Comparison of ENCODE assay signal across 17 cellular contexts in the genomic region with DNA sequence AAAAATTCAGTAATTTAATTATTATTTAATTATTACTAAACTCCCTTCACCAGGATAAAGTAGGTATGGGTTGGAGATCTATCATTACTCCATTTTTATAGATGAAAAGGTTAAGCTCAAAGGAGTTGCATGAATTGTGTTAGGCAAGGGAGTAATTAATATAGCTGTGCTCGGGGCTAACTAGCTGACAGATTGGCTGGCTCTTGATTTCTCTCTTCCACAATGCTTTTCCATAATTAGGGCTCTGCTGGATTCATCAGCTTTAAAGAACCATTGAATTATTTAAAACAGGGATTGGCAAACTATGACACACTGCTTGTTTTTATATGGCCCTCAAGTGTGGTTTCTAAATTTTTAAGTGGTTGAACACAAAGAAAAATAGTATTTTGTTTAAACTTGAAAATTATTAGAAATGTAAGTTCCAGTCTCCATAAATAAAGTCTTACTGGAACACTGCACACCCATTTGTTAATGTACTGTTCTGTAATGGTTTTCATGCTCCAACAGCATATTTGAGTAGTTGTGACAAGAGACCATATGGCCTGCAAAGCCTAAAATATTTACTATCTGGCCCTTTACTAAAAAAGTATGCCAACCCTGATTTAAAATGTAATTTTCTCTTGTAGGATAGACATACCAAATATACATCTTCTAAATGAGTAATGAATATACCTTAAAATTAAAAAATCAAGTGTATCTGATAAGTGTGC.
DNase-seq lines count a peak whose midpoint lies in the region; ATAC-seq and TF ChIP-seq lines count a peak whose summit lies in the region.
"Had no signal": no experiment of that assay in that cellular context is flagged by ENCODE, and none has a peak within 500 bp of the region (broad histone marks: within the 10 kb centered on the region; RNA-seq: fewer than 3 reads in every experiment).

No MANE protein-coding gene starts in this region.

- H3K4ac ChIP-seq in IMR-90 (ENCODE audit: low read depth, low read length): no peak overlapping the region

- peak; percentile 82 for DNase-seq in DMS 273 (lab: John Stamatoyannopoulos, UW; ENCODE audit: unreplicated experiment)
- no peak for DNase-seq in IMR-90
- peak; percentile 36 for DNase-seq in NCI-H524 treated with DMSO at 0.1 percent for 48 hours (lab: John Stamatoyannopoulos, UW)
- DNase-seq in NCI-H748 treated with DMSO at 0.1 percent for 48 hours (lab: John Stamatoyannopoulos, UW): no peak
- no peak for DNase-seq in GM03348 (ENCODE audit: low spot score)
- no peak for DNase-seq in GM23248
- DNase-seq: Calu3, HCEC 1CT, NCI-H1092, NCI-H1417 treated with DMSO at 0.1 percent for 48 hours, NCI-H187 treated with DMSO at 0.1 percent for 48 hours, NCI-H2107, NCI-H526, SIG-M5 had no signal

- peaks cover 0 to 4% of the 10 kb centered on the region in 2 experiments; a peak in 2 of 4 replicates for H3K79me1 ChIP-seq in IMR-90 (ENCODE audit: low read depth in 1 of 2, low read length in 2 of 2)

- H2AFZ ChIP-seq in IMR-90 (replicated peaks; ENCODE audit: low read length, poor library complexity) (no peak overlapping the region), GM23248 (no peak overlapping the region)

- H3K14ac ChIP-seq in IMR-90 (replicated peaks; ENCODE audit: low read depth, low read length): no peak overlapping the region

- ATAC-seq in IMR-90 (ENCODE audit: low read depth): no peak
- ATAC-seq: GM12878 had no signal

- no CpG with 5 or more reads among the region's 1 CpG for WGBS in IMR-90 (ENCODE audit: extremely low coverage in 2 of 2, insufficient read length in 1 of 2), 2 experiments
- 35 to 46% methylated on average over 1 of the region's 1 CpG for WGBS in GM23248 (ENCODE audit: low coverage in 1 of 2, low lambda C conversion rate in 2 of 2, missing lambda C conversion rate in 2 of 2), 2 experiments

- H4K20me1 ChIP-seq in IMR-90 (ENCODE audit: insufficient read depth, low read length): no peaks in the 10 kb centered on the region
- no peaks in the 10 kb centered on the region for H4K20me1 ChIP-seq in GM23248 (ENCODE audit: insufficient read depth)

- no peak overlapping the region for H2AK5ac ChIP-seq in IMR-90 (ENCODE audit: low read depth, low read length)

- no peak for TF ChIP-seq POLR2A in IMR-90 (IDR thresholded peaks at IDR 0.05; ENCODE audit: low read depth, low read length)

- H2BK5ac ChIP-seq in IMR-90 (ENCODE audit: low read depth, low read length, poor library complexity, severe bottlenecking): no peak overlapping the region

- POLR2A ChIA-PET in IMR-90 (lab: Charles Lee; ENCODE audit: unreplicated experiment): interaction anchor here (0.6 kb wide), 1 partner anchor 31 kb away, joined by 3 read pairs; no protein-coding TSS in a partner anchor

- H3K9ac ChIP-seq in IMR-90 (ENCODE audit: low read depth, low read length): no peak overlapping the region
- H3K9ac ChIP-seq in endocrine pancreas (ENCODE audit: control insufficient read depth, insufficient read depth, low read length): no peak overlapping the region
- H3K9ac ChIP-seq in GM23248: no peak overlapping the region

- in situ Hi-C loops in IMR-90 (cut with MboI; ENCODE audit: low sequenced_read_pairs) (no loop called here), GM23248 (cut with MboI) (no loop called here)

- peaks cover 8% of the 10 kb centered on the region; the same call in 1 of the 2 replicates for H3K4me1 ChIP-seq in IMR-90 (ENCODE audit: control insufficient read depth, insufficient read depth, low read length)
- peaks cover 12% of the 10 kb centered on the region for H3K4me1 ChIP-seq in endocrine pancreas (ENCODE audit: control insufficient read depth, insufficient read depth, low read length)
- no peaks in the 10 kb centered on the region for H3K4me1 ChIP-seq in GM23248 (ENCODE audit: insufficient read depth)

- no peaks in the 10 kb centered on the region for H3K9me2 ChIP-seq in GM23248 (ENCODE audit: insufficient read depth)

- CTCF ChIA-PET in IMR-90 (lab: Yijun Ruan, JAX): no interaction called here

- no peaks in the 10 kb centered on the region for H3K27me3 ChIP-seq in IMR-90 (ENCODE audit: control insufficient read depth, insufficient read depth, low read length)
- H3K27me3 ChIP-seq in endocrine pancreas (ENCODE audit: control insufficient read depth, insufficient read depth, low read length): no peaks in the 10 kb centered on the region
- no peaks in the 10 kb centered on the region for H3K27me3 ChIP-seq in GM23248 (replicated peaks; ENCODE audit: insufficient read depth)

- dilution Hi-C loops in IMR-90 (cut with HindIII; ENCODE audit: low sequenced_read_pairs, unreplicated experiment): no loop called here

- H3K56ac ChIP-seq in IMR-90 (ENCODE audit: extremely low read depth, insufficient read depth, low read length): no peak overlapping the region

- no peak overlapping the region for H3K18ac ChIP-seq in IMR-90 (ENCODE audit: low read depth, low read length)

- no peak for TF ChIP-seq RAD21 in IMR-90 (IDR thresholded peaks at IDR 0.05; ENCODE audit: low read length)

- H2BK120ac ChIP-seq in IMR-90 (ENCODE audit: low read depth, low read length): peak overlapping the region; percentile 10; the same call in 1 of the 2 replicates

- H2BK15ac ChIP-seq in IMR-90 (ENCODE audit: low read depth, low read length): no peak overlapping the region; the same call in 2 of the 3 replicates

- H3K23ac ChIP-seq in IMR-90 (ENCODE audit: low read depth, low read length): no peak overlapping the region

- no peak for TF ChIP-seq CTCF in IMR-90 (conservative IDR thresholded peaks at IDR 0.05; ENCODE audit: low read depth, low read length)

- no peak overlapping the region for H4K8ac ChIP-seq in IMR-90 (ENCODE audit: low read depth in 2 of 2, low read length in 2 of 2)

- H3K4me2 ChIP-seq in IMR-90 (ENCODE audit: low read depth, low read length) (no peak overlapping the region), GM23248 (ENCODE audit: unreplicated experiment) (no peak overlapping the region)

- H3K27ac ChIP-seq in IMR-90 (ENCODE audit: insufficient read depth, low read length) (no peak overlapping the region), GM23248 (no peak overlapping the region)
- H3K27ac ChIP-seq: SK-N-MC had no signal

- no peaks in the 10 kb centered on the region for H3K9me3 ChIP-seq in IMR-90 (ENCODE audit: control insufficient read depth, insufficient read depth, low read length)
- no peaks in the 10 kb centered on the region for H3K9me3 ChIP-seq in endocrine pancreas (ENCODE audit: control insufficient read depth, low read length)
- no peaks in the 10 kb centered on the region for H3K9me3 ChIP-seq in GM23248 (ENCODE audit: low read depth)

- no peak overlapping the region for H4K91ac ChIP-seq in IMR-90 (ENCODE audit: insufficient read depth, low read depth, low read length)

- no peak overlapping the region for H2AK9ac ChIP-seq in IMR-90 (replicated peaks; ENCODE audit: low read depth, low read length, poor library complexity)

- no TSS peak for BruUV-seq in IMR-90 (replicated peaks; lab: Mats Ljungman, UMichigan)

- H3K4me3 ChIP-seq in IMR-90 (ENCODE audit: insufficient read depth, low read depth, low read length) (no peak overlapping the region), endocrine pancreas (ENCODE audit: control insufficient read depth, insufficient read depth, low read length) (peak overlapping the region; percentile 3), GM23248 (no peak overlapping the region)
- H3K4me3 ChIP-seq: GM12878, SK-N-MC had no signal

- no peaks in the 10 kb centered on the region for H3K9me1 ChIP-seq in IMR-90 (ENCODE audit: insufficient read depth, low read length)

- intact Hi-C loops in IMR-90 (cut with micrococcal nuclease): no loop called here

- no peaks in the 10 kb centered on the region for H3F3A ChIP-seq in GM23248 (ENCODE audit: insufficient read depth)

- no peaks in the 10 kb centered on the region for H3K36me3 ChIP-seq in IMR-90 (ENCODE audit: control insufficient read depth, insufficient read depth, low read length)
- H3K36me3 ChIP-seq in endocrine pancreas (ENCODE audit: control insufficient read depth, insufficient read depth, low read length): no peaks in the 10 kb centered on the region
- H3K36me3 ChIP-seq in GM23248 (ENCODE audit: low read depth): no peaks in the 10 kb centered on the region

- no peak overlapping the region for H4K5ac ChIP-seq in IMR-90 (ENCODE audit: low read depth, low read length)

- H2BK20ac ChIP-seq in IMR-90 (ENCODE audit: low read depth, low read length): no peak overlapping the region

- H3K79me2 ChIP-seq in GM23248 (ENCODE audit: insufficient read depth): no peaks in the 10 kb centered on the region

TF ChIP-seq in IMR-90, 13 proteins besides CTCF, POLR2A, EP300 and RAD21 (continues in another document):
- TF ChIP-seq RFX5 (IDR thresholded peaks at IDR 0.05; ENCODE audit: low read depth, low read length) (no peak), SMC3 (IDR thresholded peaks at IDR 0.05; ENCODE audit: low read depth, low read length) (no peak), CHD1 (IDR thresholded peaks at IDR 0.05; ENCODE audit: low read depth, low read length) (no peak), BHLHE40 (IDR thresholded peaks at IDR 0.05; ENCODE audit: low read depth, low read length) (no peak), MAZ (IDR thresholded peaks at IDR 0.05; ENCODE audit: borderline replicate concordance, low read depth, low read length) (no peak), CEBPB (IDR thresholded peaks at IDR 0.05; ENCODE audit: low read depth, low read length) (no peak), MAFK (IDR thresholded peaks at IDR 0.05; ENCODE audit: low read depth, low read length) (no peak), MXI1 (IDR thresholded peaks at IDR 0.05; ENCODE audit: borderline replicate concordance, low read depth, low read length) (no peak), RCOR1 (IDR thresholded peaks at IDR 0.05; ENCODE audit: insufficient replicate concordance, low read length) (no peak)
- TF ChIP-seq, protein P1, sequence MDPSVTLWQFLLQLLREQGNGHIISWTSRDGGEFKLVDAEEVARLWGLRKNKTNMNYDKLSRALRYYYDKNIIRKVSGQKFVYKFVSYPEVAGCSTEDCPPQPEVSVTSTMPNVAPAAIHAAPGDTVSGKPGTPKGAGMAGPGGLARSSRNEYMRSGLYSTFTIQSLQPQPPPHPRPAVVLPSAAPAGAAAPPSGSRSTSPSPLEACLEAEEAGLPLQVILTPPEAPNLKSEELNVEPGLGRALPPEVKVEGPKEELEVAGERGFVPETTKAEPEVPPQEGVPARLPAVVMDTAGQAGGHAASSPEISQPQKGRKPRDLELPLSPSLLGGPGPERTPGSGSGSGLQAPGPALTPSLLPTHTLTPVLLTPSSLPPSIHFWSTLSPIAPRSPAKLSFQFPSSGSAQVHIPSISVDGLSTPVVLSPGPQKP (IDR thresholded peaks at IDR 0.05; ENCODE audit: borderline replicate concordance, low read depth, low read length): no peak
- TF ChIP-seq, protein P2, sequence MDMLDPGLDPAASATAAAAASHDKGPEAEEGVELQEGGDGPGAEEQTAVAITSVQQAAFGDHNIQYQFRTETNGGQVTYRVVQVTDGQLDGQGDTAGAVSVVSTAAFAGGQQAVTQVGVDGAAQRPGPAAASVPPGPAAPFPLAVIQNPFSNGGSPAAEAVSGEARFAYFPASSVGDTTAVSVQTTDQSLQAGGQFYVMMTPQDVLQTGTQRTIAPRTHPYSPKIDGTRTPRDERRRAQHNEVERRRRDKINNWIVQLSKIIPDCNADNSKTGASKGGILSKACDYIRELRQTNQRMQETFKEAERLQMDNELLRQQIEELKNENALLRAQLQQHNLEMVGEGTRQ (IDR thresholded peaks at IDR 0.05; ENCODE audit: low read depth, low read length): no peak

Comparison
In these comparisons a context has a peak if more than half of its experiments do, and no peak if none do; other contexts are left out.
1. DNase-seq: peak in DMS 273 (single experiment) and NCI-H524 treated with DMSO at 0.1 percent for 48 hours (single experiment); none in IMR-90 (single experiment), NCI-H748 treated with DMSO at 0.1 percent for 48 hours (single experiment), GM03348 (single experiment) and GM23248 (single experiment).